In genomic region chr11:73325036-73325981, GRCh38 we compare ENCODE assay signal across 8 cellular contexts. TPM values are rescaled to one million over a fixed set of nuclear protein-coding genes. Genes with fewer than 3 reads are reported as not detected.
DNase-seq lines count a peak whose midpoint lies in the region; ATAC-seq lines count a peak whose summit lies in the region.

No MANE protein-coding gene starts in this region.

- DNase-seq in EH (ENCODE audit: low read depth): peak; percentile 94
- DNase-seq in NCI-H2171 treated with DMSO at 0.1 percent for 48 hours (lab: John Stamatoyannopoulos, UW): peak; percentile 98
- no peak for DNase-seq in left lobe of liver (ENCODE audit: low spot score)
- no peak for DNase-seq in SHP77 (lab: John Stamatoyannopoulos, UW)
- no peak for DNase-seq in RKO (ENCODE audit: low spot score)
- DNase-seq in dedifferentiated amniotic fluid mesenchymal stem cell (ENCODE audit: extremely low spot score): no peak
- no peak for DNase-seq in inferior parietal cortex (ENCODE audit: extremely low spot score)

- ATAC-seq in GM21528 (IDR thresholded peaks at IDR 0.05; ENCODE audit: low FRiP score, unreplicated experiment) (peak; percentile 73), left lobe of liver (peak; percentile 14)

RNA-seq across cellular contexts. Expression of gene ARHGEF17, which starts 17.2 kb away (rescaled TPM):
- total RNA-seq in left lobe of liver: 6.8 TPM

RNA-seq across cellular contexts. Expression of gene RELT, which starts 50.9 kb away (rescaled TPM):
- total RNA-seq in left lobe of liver: 1.4 TPM

RNA-seq across cellular contexts. Expression of gene P2RY6, which starts 53.2 kb away (rescaled TPM):
- total RNA-seq in left lobe of liver: 0.25 TPM

Comparison
In these comparisons a context has a peak if more than half of its experiments do, and no peak if none do; other contexts are left out.
1. DNase-seq: peak in EH (single experiment) and NCI-H2171 treated with DMSO at 0.1 percent for 48 hours (single experiment); none in left lobe of liver (single experiment), SHP77 (0 of 2), RKO (single experiment), dedifferentiated amniotic fluid mesenchymal stem cell (single experiment) and inferior parietal cortex (single experiment).